ENCODE assay signal across 1 cellular context in the genomic region with DNA sequence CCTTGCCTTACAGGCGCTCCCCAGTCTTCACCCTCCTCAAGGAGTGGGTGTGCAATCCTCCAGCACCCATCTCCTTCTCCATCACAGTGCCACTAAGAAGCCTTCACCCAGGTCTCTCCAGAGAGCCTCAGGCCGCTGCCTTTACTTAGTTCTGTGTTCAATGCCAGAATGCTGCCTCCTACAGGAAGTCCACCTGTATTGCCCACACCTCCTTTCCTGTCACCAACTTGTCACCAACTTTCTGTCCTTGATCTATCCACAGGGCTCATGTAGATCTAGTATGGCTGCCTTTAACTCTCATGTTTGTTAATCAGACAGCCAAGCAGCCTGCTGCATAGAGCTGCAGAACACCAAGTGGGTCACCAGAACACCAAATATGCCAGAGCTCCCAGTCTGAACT.
TF ChIP-seq lines count a peak whose summit lies in the region.

No MANE protein-coding gene starts in this region.

TF ChIP-seq in liver, 16 proteins besides CTCF, POLR2A, EP300 and RAD21 (continued from another document):
- TF ChIP-seq, protein P1, sequence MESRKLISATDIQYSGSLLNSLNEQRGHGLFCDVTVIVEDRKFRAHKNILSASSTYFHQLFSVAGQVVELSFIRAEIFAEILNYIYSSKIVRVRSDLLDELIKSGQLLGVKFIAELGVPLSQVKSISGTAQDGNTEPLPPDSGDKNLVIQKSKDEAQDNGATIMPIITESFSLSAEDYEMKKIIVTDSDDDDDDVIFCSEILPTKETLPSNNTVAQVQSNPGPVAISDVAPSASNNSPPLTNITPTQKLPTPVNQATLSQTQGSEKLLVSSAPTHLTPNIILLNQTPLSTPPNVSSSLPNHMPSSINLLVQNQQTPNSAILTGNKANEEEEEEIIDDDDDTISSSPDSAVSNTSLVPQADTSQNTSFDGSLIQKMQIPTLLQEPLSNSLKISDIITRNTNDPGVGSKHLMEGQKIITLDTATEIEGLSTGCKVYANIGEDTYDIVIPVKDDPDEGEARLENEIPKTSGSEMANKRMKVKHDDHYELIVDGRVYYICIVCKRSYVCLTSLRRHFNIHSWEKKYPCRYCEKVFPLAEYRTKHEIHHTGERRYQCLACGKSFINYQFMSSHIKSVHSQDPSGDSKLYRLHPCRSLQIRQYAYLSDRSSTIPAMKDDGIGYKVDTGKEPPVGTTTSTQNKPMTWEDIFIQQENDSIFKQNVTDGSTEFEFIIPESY (IDR thresholded peaks at IDR 0.05): no peak
- no peak for TF ChIP-seq HNF4G (IDR thresholded peaks at IDR 0.05)
